ENCODE assay signal across 26 cellular contexts in the genomic region with DNA sequence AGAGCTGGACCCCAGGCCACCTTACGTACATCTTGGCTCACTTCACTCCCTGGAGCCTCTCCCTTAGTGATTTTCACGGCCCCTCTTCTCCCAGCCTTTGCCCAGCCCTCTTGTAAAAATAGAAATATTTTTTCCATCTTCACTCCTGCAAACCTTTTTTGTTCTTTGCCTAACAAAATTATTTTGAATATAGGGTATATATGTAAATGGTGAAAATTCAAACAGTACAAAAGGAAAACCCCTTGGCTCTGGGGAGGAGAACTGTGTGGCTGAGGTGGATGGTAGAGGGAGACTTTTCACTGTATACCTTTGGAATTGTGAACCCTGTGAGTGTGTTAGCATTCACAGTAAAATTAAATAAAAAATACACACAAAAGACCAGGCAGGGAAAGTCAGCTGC.
"Had no signal": no experiment of that assay in that cellular context is flagged by ENCODE, and none has a peak within 500 bp of the region (broad histone marks: within the 10 kb centered on the region; RNA-seq: fewer than 3 reads in every experiment).

No MANE protein-coding gene starts in this region.

- H3K4me3 Mint-ChIP-seq: activated CD4-positive, alpha-beta T cell treated with anti-CD3 and anti-CD28 coated beads, Interleukin-2, amount 10 ng/mL, durations not matched to agents 7 days and 5 days; activated CD8-positive, alpha-beta memory T cell treated with anti-CD3 and anti-CD28 coated beads, Interleukin-2, amount 10 ng/mL, durations not matched to agents 7 days and 5 days; activated CD8-positive, alpha-beta T cell treated with anti-CD3 and anti-CD28 coated beads for 36 hours; activated naive CD4-positive, alpha-beta T cell treated with anti-CD3 and anti-CD28 coated beads, Interleukin-2, amount 50 U/mL, for 24 hours had no signal

- H3K27ac Mint-ChIP-seq: activated CD8-positive, alpha-beta memory T cell treated with anti-CD3 and anti-CD28 coated beads, Interleukin-2, amount 10 ng/mL, durations not matched to agents 7 days and 5 days; activated CD8-positive, alpha-beta T cell treated with anti-CD3 and anti-CD28 coated beads for 36 hours; activated naive CD4-positive, alpha-beta T cell treated with anti-CD3 and anti-CD28 coated beads, Interleukin-2, amount 50 U/mL, for 24 hours; immature natural killer cell had no signal

- H3K27ac ChIP-seq: adrenal gland, lower lobe of right lung, neutrophil, pancreas, upper lobe of right lung, VCaP had no signal

- H3K9me3 ChIP-seq: adrenal gland, lower lobe of right lung, neutrophil, pancreas, upper lobe of right lung had no signal

- H3K4me3 ChIP-seq: adrenal gland, lower lobe of right lung, pancreas, upper lobe of right lung had no signal

- H3K36me3 Mint-ChIP-seq: activated CD8-positive, alpha-beta memory T cell treated with anti-CD3 and anti-CD28 coated beads, Interleukin-2, amount 10 ng/mL, durations not matched to agents 7 days and 5 days; activated naive CD4-positive, alpha-beta T cell treated with anti-CD3 and anti-CD28 coated beads, Interleukin-2, amount 50 U/mL, for 24 hours had no signal

- H3K4me1 ChIP-seq: pancreas had no signal

- H3K36me3 ChIP-seq: adrenal gland, lower lobe of right lung, neutrophil, pancreas, upper lobe of right lung had no signal

- DNase-seq: activated CD4-positive, alpha-beta T cell treated with anti-CD3 and anti-CD28 coated beads, Interleukin-2, amount 10 ng/mL, durations not matched to agents 7 days and 5 days; activated CD4-positive, CD25-positive, alpha-beta regulatory T cell treated with anti-CD3 and anti-CD28 coated beads, Interleukin-2, amount 50 U/mL, for 72 hours; activated CD8-positive, alpha-beta memory T cell treated with anti-CD3 and anti-CD28 coated beads, Interleukin-2, amount 10 ng/mL, durations not matched to agents 7 days and 5 days; activated CD8-positive, alpha-beta T cell treated with anti-CD3 and anti-CD28 coated beads for 36 hours; activated gamma-delta T cell treated with Interleukin-2 at 50 U/mL for 16 hours; activated T-cell treated with anti-CD3 and anti-CD28 coated beads for 4 hours; adrenal gland; cerebellar nuclear complex; effector CD4-positive, alpha-beta T cell; erythroblast; foreskin fibroblast; immature natural killer cell; lower lobe of right lung; naive B cell; right cardiac atrium; stimulated activated CD4-positive, alpha-beta T cell treated with anti-CD3 and anti-CD28 coated beads, Interleukin-12 subunit alpha, Interleukin-12 subunit beta, amount 100 ng/mL, for 4 hours; stimulated activated CD4-positive, alpha-beta T cell treated with anti-CD3 and anti-CD28 coated beads, Interleukin-4, amount 100 ng/mL, for 4 hours; stimulated activated naive CD8-positive, alpha-beta T cell treated with anti-CD3 and anti-CD28 coated beads, Interleukin-15, Interleukin-2, amounts not matched to agents 100 U/mL and 50 U/mL, for 24 hours; upper lobe of right lung had no signal

- ATAC-seq: activated CD8-positive, alpha-beta memory T cell treated with anti-CD3 and anti-CD28 coated beads, Interleukin-2, amount 10 ng/mL, durations not matched to agents 7 days and 5 days; activated CD8-positive, alpha-beta T cell treated with anti-CD3 and anti-CD28 coated beads for 36 hours; left lobe of liver; lower lobe of right lung; pancreas; right cardiac atrium; stimulated activated naive CD8-positive, alpha-beta T cell treated with anti-CD3 and anti-CD28 coated beads, Interleukin-15, Interleukin-2, amounts not matched to agents 100 U/mL and 50 U/mL, for 24 hours; upper lobe of right lung had no signal

- H3K9me3 Mint-ChIP-seq: activated CD4-positive, alpha-beta T cell treated with anti-CD3 and anti-CD28 coated beads, Interleukin-2, amount 10 ng/mL, durations not matched to agents 7 days and 5 days; activated CD8-positive, alpha-beta T cell treated with anti-CD3 and anti-CD28 coated beads for 36 hours; activated naive CD4-positive, alpha-beta T cell treated with anti-CD3 and anti-CD28 coated beads, Interleukin-2, amount 50 U/mL, for 24 hours; immature natural killer cell had no signal

- FAIRE-seq: bronchial epithelial cell, endometrium, pancreas had no signal
